20 cellular contexts compared by ENCODE assay signal in genomic region chr9:3474821-3475220, GRCh38. TPM values are rescaled to one million over a fixed set of nuclear protein-coding genes. Genes with fewer than 3 reads are reported as not detected.
A peak's percentile ranks its signal among the peaks of the same experiment; 100 is the strongest.
DNase-seq lines count a peak whose midpoint lies in the region; ATAC-seq, FAIRE-seq and TF ChIP-seq lines count a peak whose summit lies in the region.
"Had no signal": no experiment of that assay in that cellular context is flagged by ENCODE, and none has a peak within 500 bp of the region (broad histone marks: within the 10 kb centered on the region; RNA-seq: fewer than 3 reads in every experiment).

No MANE protein-coding gene starts in this region.

- H3K18ac ChIP-seq in H9 (ENCODE audit: insufficient read length, low read depth, low read length): no peak overlapping the region

- no peak overlapping the region for H3K27ac Mint-ChIP-seq in CD4-positive, alpha-beta T cell
- H3K27ac Mint-ChIP-seq in H9 (peak overlapping the region in 2 of 3 experiments; percentile 73 to 77; a peak in 1 of 7 replicates), neural progenitor cell (peak overlapping the region; percentile 40)
- H3K27ac Mint-ChIP-seq: activated CD8-positive, alpha-beta memory T cell treated with anti-CD3 and anti-CD28 coated beads, Interleukin-2, amount 10 ng/mL, durations not matched to agents 7 days and 5 days had no signal

- no peak for FAIRE-seq in K562 (lab: Jason Lieb, UNC)
- FAIRE-seq: frontal cortex had no signal

- H4K20me1 ChIP-seq in H9 (ENCODE audit: control insufficient read depth, insufficient read depth, insufficient read length): no peaks in the 10 kb centered on the region
- H4K20me1 ChIP-seq in K562 (replicated peaks; ENCODE audit: control insufficient read depth, insufficient read depth, low read length): no peaks in the 10 kb centered on the region
- H4K20me1 ChIP-seq in neural progenitor cell (ENCODE audit: low read depth): peaks cover 13% of the 10 kb centered on the region

- peaks cover 65% of the 10 kb centered on the region for H3K4me1 Mint-ChIP-seq in CD4-positive, alpha-beta T cell (ENCODE audit: low read depth)
- peaks cover 23 to 36% of the 10 kb centered on the region in 2 experiments for H3K4me1 Mint-ChIP-seq in H9
- H3K4me1 Mint-ChIP-seq in neural progenitor cell: peaks cover 61% of the 10 kb centered on the region

- TF ChIP-seq RAD21 in K562 (CRISPR knock-in tag; conservative IDR thresholded peaks at IDR 0.05 in 1 of 2, IDR thresholded peaks at IDR 0.05 in 1 of 2): no peak

- H2BK20ac ChIP-seq in H9 (ENCODE audit: low read depth, low read length, poor library complexity, severe bottlenecking): no peak overlapping the region

- H3K4me3 Mint-ChIP-seq in CD4-positive, alpha-beta T cell: peak overlapping the region; percentile 0
- no peak overlapping the region for H3K4me3 Mint-ChIP-seq in H9
- peak overlapping the region; percentile 62 for H3K4me3 Mint-ChIP-seq in neural progenitor cell
- H3K4me3 Mint-ChIP-seq: activated CD8-positive, alpha-beta memory T cell treated with anti-CD3 and anti-CD28 coated beads, Interleukin-2, amount 10 ng/mL, durations not matched to agents 7 days and 5 days had no signal

- H2BK5ac ChIP-seq in H9 (ENCODE audit: insufficient read length, low read length): no peak overlapping the region

- no peak for TF ChIP-seq POLR2A in K562 (conservative IDR thresholded peaks at IDR 0.05)

- no peaks in the 10 kb centered on the region; the same call in 1 of the 2 replicates for H3K4me1 ChIP-seq in H9 (ENCODE audit: insufficient read depth, low read length)
- H3K4me1 ChIP-seq in K562 (replicated peaks in 1 of 2; ENCODE audit: control insufficient read depth in 2 of 2, insufficient read depth in 2 of 2, low read length in 2 of 2): peaks cover 0 to 2% of the 10 kb centered on the region in 2 experiments; a peak in 3 of 5 replicates
- peaks cover 32% of the 10 kb centered on the region for H3K4me1 ChIP-seq in neural progenitor cell

- no TSS peak for BruUV-seq in K562 (replicated peaks; lab: Mats Ljungman, UMichigan)

- no peaks in the 10 kb centered on the region for H3K9me3 Mint-ChIP-seq in CD4-positive, alpha-beta T cell
- no peaks in the 10 kb centered on the region for H3K9me3 Mint-ChIP-seq in H9
- H3K9me3 Mint-ChIP-seq in neural progenitor cell: peaks cover 25% of the 10 kb centered on the region

- no peak overlapping the region for H3K4me2 ChIP-seq in H9 (ENCODE audit: insufficient read depth, insufficient read length, low read length)
- no peak overlapping the region for H3K4me2 ChIP-seq in K562 (ENCODE audit: insufficient read depth, low read length)
- H3K4me2 ChIP-seq in neural progenitor cell: no peak overlapping the region

- no peak overlapping the region for H3K56ac ChIP-seq in H9 (ENCODE audit: insufficient read length, low read depth, low read length)

- peaks cover 18% of the 10 kb centered on the region for H3F3A ChIP-seq in neural progenitor cell (ENCODE audit: low read depth)

- no peak overlapping the region for H3K9ac ChIP-seq in H9 (ENCODE audit: extremely low read depth, insufficient read length, low read length)
- H3K9ac ChIP-seq in K562 (ENCODE audit: insufficient read depth in 1 of 2, low read depth in 2 of 2, low read length in 2 of 2): no peak overlapping the region
- H3K9ac ChIP-seq in neural progenitor cell: no peak overlapping the region

- no peak overlapping the region for H3K14ac ChIP-seq in H9 (ENCODE audit: insufficient read depth, low read length)

- no peak overlapping the region for H3K4me3 ChIP-seq in K562
- no peak overlapping the region for H3K4me3 ChIP-seq in neural progenitor cell
- H3K4me3 ChIP-seq: lung, MG63, tibial nerve had no signal

- CTCF ChIA-PET in CD4-positive, alpha-beta T cell (lab: Charles Lee): no interaction called here
- CTCF ChIA-PET in K562 (lab: Yijun Ruan, JAX; ENCODE audit: low intra/inter-chr PET ratio): no interaction called here

- no peaks in the 10 kb centered on the region for H3K9me3 ChIP-seq in CD4-positive, alpha-beta T cell (ENCODE audit: control insufficient read depth, low read length)
- H3K9me3 ChIP-seq in H9 (ENCODE audit: control insufficient read depth, low read depth, low read length) (no peaks in the 10 kb centered on the region), K562 (replicated peaks; ENCODE audit: control insufficient read depth, insufficient read depth, low read depth, low read length) (no peaks in the 10 kb centered on the region; the same call in 1 of the 2 replicates), neural progenitor cell (ENCODE audit: low read depth) (peaks cover 3% of the 10 kb centered on the region)
- H3K9me3 ChIP-seq: MG63 had no signal

- H3K27ac ChIP-seq in CD4-positive, alpha-beta T cell (ENCODE audit: low read depth, low read length): no peak overlapping the region
- H3K27ac ChIP-seq in H9 (ENCODE audit: insufficient read length, low read depth, low read length) (no peak overlapping the region), K562 (ENCODE audit: extremely low read depth, low read depth, low read length) (no peak overlapping the region), neural progenitor cell (peak overlapping the region; percentile 47)
- H3K27ac ChIP-seq: tibial nerve had no signal

- no peak overlapping the region for H4K91ac ChIP-seq in H9 (ENCODE audit: insufficient read length, low read depth, low read length)

- no peak for TF ChIP-seq EP300 in K562 (IDR thresholded peaks at IDR 0.05; ENCODE audit: low read length)

- no peak overlapping the region for H2BK120ac ChIP-seq in H9 (ENCODE audit: low read depth, low read length, poor library complexity, severe bottlenecking)

- no peaks in the 10 kb centered on the region for H3K27me3 Mint-ChIP-seq in CD4-positive, alpha-beta T cell
- H3K27me3 Mint-ChIP-seq in H9 (ENCODE audit: low read depth) (no peaks in the 10 kb centered on the region), neural progenitor cell (ENCODE audit: insufficient read depth, low read depth) (no peaks in the 10 kb centered on the region)
- H3K27me3 Mint-ChIP-seq: activated CD8-positive, alpha-beta memory T cell treated with anti-CD3 and anti-CD28 coated beads, Interleukin-2, amount 10 ng/mL, durations not matched to agents 7 days and 5 days had no signal

- WGBS in H9 (ENCODE audit: extremely low coverage, insufficient read length, low lambda C conversion rate): no CpG with 5 or more reads among the region's 2 CpGs
- 61% methylated on average over 2 of the region's 2 CpGs for WGBS in K562 (ENCODE audit: insufficient coverage, low coverage, missing lambda C conversion rate)

- no peak overlapping the region for H2BK12ac ChIP-seq in H9 (ENCODE audit: insufficient read length, low read depth, low read length)

- ATAC-seq in CD4-positive, alpha-beta T cell (ENCODE audit: poor library complexity): no peak
- ATAC-seq in K562: no peak; the same call in 2 of the 3 replicates
- ATAC-seq: activated CD8-positive, alpha-beta memory T cell treated with anti-CD3 and anti-CD28 coated beads, Interleukin-2, amount 10 ng/mL, durations not matched to agents 7 days and 5 days had no signal

- H2AK5ac ChIP-seq in H9 (ENCODE audit: insufficient read length, low read length): no peak overlapping the region

- H3K23ac ChIP-seq in H9 (ENCODE audit: insufficient read length, low read depth, low read length): no peak overlapping the region

- 0 out of 3 replicates have a peak, but pooled peaks cover 4% of the 10 kb centered on the region for H3K36me3 ChIP-seq in K562 (ENCODE audit: control insufficient read depth, insufficient read depth, low read length)
- peaks cover 7% of the 10 kb centered on the region for H3K36me3 ChIP-seq in neural progenitor cell
- H3K36me3 ChIP-seq: MG63 had no signal

- no peaks in the 10 kb centered on the region for H3K23me2 ChIP-seq in H9 (ENCODE audit: insufficient read length, low read depth, low read length, poor library complexity, severe bottlenecking)

- no peak overlapping the region for H3T11ph ChIP-seq in H9 (ENCODE audit: low read length)

- no peak for TF ChIP-seq CTCF in CD4-positive, alpha-beta T cell (IDR thresholded peaks at IDR 0.05)
- no peak for TF ChIP-seq CTCF in H9 (conservative IDR thresholded peaks at IDR 0.05)
- no peak for TF ChIP-seq CTCF in K562 (IDR thresholded peaks at IDR 0.05 in 2 of 3, conservative IDR thresholded peaks at IDR 0.05 in 1 of 3; ENCODE audit: insufficient read depth in 2 of 3, low read depth in 1 of 3, low read length in 3 of 3)
- no peak for TF ChIP-seq CTCF in neural progenitor cell (IDR thresholded peaks at IDR 0.05)

- no peak overlapping the region for H3K4ac ChIP-seq in H9 (ENCODE audit: low read depth, low read length)

- H2BK15ac ChIP-seq in H9 (ENCODE audit: low read depth, low read length): no peak overlapping the region

- no peaks in the 10 kb centered on the region for H3K79me2 ChIP-seq in H9 (ENCODE audit: insufficient read depth, low read length)
- no peaks in the 10 kb centered on the region for H3K79me2 ChIP-seq in K562 (ENCODE audit: control insufficient read depth, insufficient read depth, low read length)
- H3K79me2 ChIP-seq in neural progenitor cell (ENCODE audit: low read depth): peaks cover 59% of the 10 kb centered on the region

- no peaks in the 10 kb centered on the region for H3K27me3 ChIP-seq in CD4-positive, alpha-beta T cell (ENCODE audit: control insufficient read depth, insufficient read depth, low read length)
- H3K27me3 ChIP-seq in H9 (ENCODE audit: insufficient read depth, low read length) (no peaks in the 10 kb centered on the region), K562 (ENCODE audit: control insufficient read depth in 2 of 2, insufficient read depth in 2 of 2, low read length in 2 of 2) (no peaks in the 10 kb centered on the region), neural progenitor cell (no peaks in the 10 kb centered on the region)
- H3K27me3 ChIP-seq: MG63, tibial nerve had no signal

- no peak for DNase-seq in CD4-positive, alpha-beta T cell
- no peak for DNase-seq in H9
- DNase-seq in K562 (ENCODE audit: extremely low read depth in 1 of 4, low spot score in 3 of 4): no peak
- DNase-seq in neural progenitor cell (ENCODE audit: low spot score): no peak
- DNase-seq in activated gamma-delta T cell (lab: John Stamatoyannopoulos, UW): no peak
- DNase-seq in NCI-H1436 treated with DMSO at 0.1 percent for 48 hours (lab: John Stamatoyannopoulos, UW): no peak
- DNase-seq in retina: no peak
- DNase-seq: activated CD8-positive, alpha-beta memory T cell treated with anti-CD3 and anti-CD28 coated beads, Interleukin-2, amount 10 ng/mL, durations not matched to agents 7 days and 5 days; activated effector memory CD4-positive, alpha-beta T cell treated with Interleukin-2 at 50 U/mL for 16 hours; aorta; cerebellar nuclear complex; EL; hypothalamus; NCI-H146; NCI-H2171 treated with DMSO at 0.1 percent for 48 hours; NCI-H526 treated with DMSO at 0.1 percent for 48 hours had no signal

- intact Hi-C loops in CD4-positive, alpha-beta T cell (cut with DNase I, micrococcal nuclease): no loop called here
- intact Hi-C loops in K562 (cut with micrococcal nuclease): no loop called here

- in situ Hi-C loops in K562 (cut with MboI): loop anchor here (25.0 kb wide), 2 partner anchors 212 to 637 kb away; no protein-coding TSS in a partner anchor

- POLR2A ChIA-PET in CD4-positive, alpha-beta T cell (lab: Charles Lee): interaction anchor here (6.7 kb wide), 1 partner anchor 51 kb away, joined by 115 read pairs; the partner anchor contains the start of gene RFX3
- POLR2A ChIA-PET in K562 (lab: Yijun Ruan, JAX): no interaction called here

- no peak overlapping the region for H2AFZ ChIP-seq in H9 (ENCODE audit: low read length)
- H2AFZ ChIP-seq in K562 (ENCODE audit: low read depth, low read length): no peak overlapping the region
- H2AFZ ChIP-seq in neural progenitor cell (replicated peaks): no peak overlapping the region

- H4K5ac ChIP-seq in H9 (ENCODE audit: insufficient read length, low read depth, low read length): no peak overlapping the region

- peaks cover 13% of the 10 kb centered on the region for H3K36me3 Mint-ChIP-seq in CD4-positive, alpha-beta T cell (ENCODE audit: low read depth)
- peaks cover 2 to 4% (median 3%) of the 10 kb centered on the region in 3 experiments for H3K36me3 Mint-ChIP-seq in H9 (ENCODE audit: insufficient read depth in 1 of 3, low read depth in 3 of 3)
- H3K36me3 Mint-ChIP-seq in neural progenitor cell: peaks cover 40% of the 10 kb centered on the region

- H4K8ac ChIP-seq in H9 (replicated peaks; ENCODE audit: insufficient read length, low read depth, low read length): no peak overlapping the region

- no peaks in the 10 kb centered on the region for H3K79me1 ChIP-seq in H9 (ENCODE audit: insufficient read depth, low read depth, low read length, poor library complexity, severe bottlenecking)

- no peaks in the 10 kb centered on the region for H3K9me1 ChIP-seq in K562 (ENCODE audit: control insufficient read depth, insufficient read depth, low read length)

RNA-seq across cellular contexts. Expression of gene RFX3, which starts 51.0 kb away (rescaled TPM):
- 10 to 100 TPM; 22.9 to 24.8 TPM for total RNA-seq in CD4-positive, alpha-beta T cell
- total RNA-seq in H9 (2021) (9.3 and 9.9 TPM in 2 replicates), K562 (2014; rRNA removed) (0.86 and 2.4 TPM in 2 replicates), K562 (2014; rRNA removed; fragmentation: Illumina TruSeq; extraction: Trizol) (3.3 and 3.9 TPM in 2 replicates), K562 (2015; rRNA removed; fragmentation: Illumina TruSeq; extraction: Trizol) (2.0 and 2.1 TPM in 2 replicates), K562 (2021) (4.9 and 5.2 TPM in 2 replicates), neural progenitor cell (ENCODE audit: low replicate concordance) (24.8 and 39.6 TPM in 2 replicates)
- total RNA-seq in K562 (2011; cell fraction: chromatin; rRNA removed; ENCODE audit: low replicate concordance): 11.5 and 17.9 TPM in 2 replicates
- 3.5 and 4.7 TPM in 2 replicates for total RNA-seq in K562 (2011; cell fraction: nucleolus; rRNA removed)
- total RNA-seq in K562 (2011; cell fraction: nucleoplasm; rRNA removed): 7.8 and 16.4 TPM in 2 replicates
- polyA plus RNA-seq in K562 (2011; rRNA removed) (3.9 and 5.7 TPM in 2 replicates), K562 (2014; fragmentation: Illumina TruSeq; extraction: Trizol) (2.7 TPM in 2 replicates), K562 (2014; fragmentation: Nextera tagmentation; extraction: Ambion mirVana) (1 to 10 TPM; 1.4 TPM), K562 (2014; rRNA removed) (1.4 and 1.5 TPM in 2 replicates)
- 2.6 and 3.3 TPM in 2 replicates for polyA plus RNA-seq in K562 (2011; cell fraction: cytosol; rRNA removed)
- 9.5 TPM in 2 replicates for polyA plus RNA-seq in K562 (2011; cell fraction: nucleus; rRNA removed)
- polyA plus RNA-seq in K562 (2012): 1.5 and 3.3 TPM in 2 replicates
- 33.2 and 42.7 TPM in 2 replicates for polyA minus RNA-seq in K562 (2011; rRNA and poly(A)+ RNA removed)
- polyA minus RNA-seq in K562 (2011; cell fraction: cytosol; rRNA and poly(A)+ RNA removed): 2.3 and 5.9 TPM in 2 replicates
- polyA minus RNA-seq in K562 (2011; cell fraction: nucleus; rRNA and poly(A)+ RNA removed): 17.6 and 25.2 TPM in 2 replicates

Comparison
In these comparisons a context has a peak if more than half of its experiments do, and no peak if none do; other contexts are left out.
1. H3K4me3 Mint-ChIP-seq: peak in CD4-positive, alpha-beta T cell (single experiment) and neural progenitor cell (single experiment); none in H9 (0 of 2).